In the genomic region with DNA sequence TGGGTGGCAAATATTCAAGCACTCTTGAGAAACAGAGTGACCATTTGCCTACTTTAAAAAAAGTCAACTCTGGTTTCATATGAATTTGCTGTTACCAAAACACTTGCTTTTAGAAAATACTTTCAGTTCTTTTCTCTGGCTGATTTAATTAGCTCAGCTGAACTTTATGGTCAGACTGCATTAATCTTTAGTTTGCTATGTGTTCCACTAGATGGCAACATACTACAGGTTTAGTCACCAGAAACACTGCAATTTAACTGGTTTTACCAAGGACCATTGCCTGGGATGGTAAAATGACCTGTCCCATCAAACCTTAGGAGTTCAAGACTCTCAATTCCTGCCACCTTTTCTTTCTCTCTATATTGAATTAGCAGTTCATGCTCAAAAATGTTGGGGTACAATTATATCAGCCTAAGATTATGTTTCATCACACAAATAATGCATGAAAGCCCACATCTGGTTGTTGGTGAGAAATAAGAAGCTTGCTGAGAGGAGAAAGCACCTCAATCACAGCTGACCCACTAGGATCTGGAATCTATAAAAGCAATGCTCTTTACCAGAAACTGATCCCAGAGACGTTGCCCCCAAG, we compare ENCODE assay signal across 1 cellular context.
TF ChIP-seq lines count a peak whose summit lies in the region.

No MANE protein-coding gene starts in this region.

TF ChIP-seq in IMR-90, 13 proteins besides CTCF, POLR2A, EP300 and RAD21:
- TF ChIP-seq FOS (IDR thresholded peaks at IDR 0.05; ENCODE audit: low read depth, low read length) (no peak), SMC3 (IDR thresholded peaks at IDR 0.05; ENCODE audit: low read depth, low read length) (peak; percentile 48)
